ENCODE assay signal across 1 cellular context in the genomic region with DNA sequence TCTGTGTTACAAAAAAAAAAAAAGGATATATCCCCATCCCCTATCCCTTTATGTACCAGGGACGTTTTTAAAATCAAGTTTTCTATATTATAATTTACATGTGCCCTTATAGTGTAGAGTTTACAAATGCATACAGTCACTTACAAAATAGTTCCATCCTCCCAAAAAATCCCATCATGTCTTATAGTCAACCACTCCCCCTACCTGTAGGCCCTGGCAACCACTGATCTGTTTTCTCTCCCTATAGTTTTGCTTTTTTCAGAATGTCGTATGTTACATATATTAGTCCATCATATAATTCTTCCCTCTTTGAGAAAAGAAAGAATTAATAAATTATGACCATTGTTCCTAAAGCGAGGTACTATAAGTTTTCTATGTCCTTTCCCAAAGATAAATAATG.
TF ChIP-seq lines count a peak whose summit lies in the region.

No MANE protein-coding gene starts in this region.

TF ChIP-seq in H1, 55 proteins besides CTCF, POLR2A, EP300 and RAD21:
- TF ChIP-seq KDM5A (IDR thresholded peaks at IDR 0.05; ENCODE audit: low read length): no peak
- no peak for TF ChIP-seq RNF2 (IDR thresholded peaks at IDR 0.05; ENCODE audit: borderline replicate concordance, low read depth, low read length, missing control alignments, poor library complexity, severe bottlenecking)
- no peak for TF ChIP-seq SP4 (IDR thresholded peaks at IDR 0.05; ENCODE audit: low read length)
- no peak for TF ChIP-seq RBBP5 (IDR thresholded peaks at IDR 0.05; ENCODE audit: borderline replicate concordance, low read depth, low read length)
